Comparison of ENCODE assay signal across 8 cellular contexts in the genomic region with DNA sequence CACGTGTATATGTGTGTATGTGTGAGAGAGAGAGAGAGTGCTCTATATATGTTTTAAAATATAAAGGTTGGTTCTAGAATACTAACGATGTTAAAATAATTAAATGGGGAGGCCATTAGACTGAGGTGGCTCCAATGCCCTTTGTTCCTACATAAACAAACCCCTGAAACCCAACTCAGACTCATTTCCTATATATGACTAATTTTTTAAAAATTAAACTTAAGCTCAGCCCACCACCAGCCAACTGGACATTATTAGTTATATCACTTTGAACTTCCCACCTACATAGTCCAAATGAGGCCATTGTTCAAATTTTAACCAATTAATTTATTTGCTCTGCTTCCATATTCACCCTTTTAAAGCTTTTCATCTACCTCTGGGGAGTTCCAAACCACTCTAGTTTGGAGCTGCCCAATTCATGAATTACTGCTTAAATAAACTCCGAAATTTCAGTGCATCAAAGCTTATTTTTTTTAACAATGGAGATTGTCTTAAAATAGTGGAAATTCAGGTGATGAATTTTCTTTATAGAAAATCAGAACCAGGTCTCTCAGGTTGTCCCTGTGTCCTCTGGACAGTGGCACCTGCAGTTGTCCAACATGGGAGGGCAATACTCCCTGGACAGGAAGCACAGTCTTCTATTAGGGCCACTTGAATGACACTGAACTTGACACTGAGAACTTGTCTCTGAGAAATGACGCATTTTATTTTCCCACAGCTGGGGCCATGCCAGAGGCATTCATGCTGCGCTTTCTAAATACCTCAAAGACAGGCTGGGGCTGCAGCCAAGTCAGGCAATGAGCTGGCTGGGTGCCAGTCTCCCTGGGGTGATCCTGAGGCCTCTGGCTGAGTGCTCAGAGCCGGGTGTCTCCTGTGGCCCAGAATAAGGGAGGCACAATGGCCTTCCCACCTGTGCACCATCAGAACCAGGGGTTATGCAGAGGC.
A peak's percentile ranks its signal among the peaks of the same experiment; 100 is the strongest.
DNase-seq lines count a peak whose midpoint lies in the region; ATAC-seq, FAIRE-seq and TF ChIP-seq lines count a peak whose summit lies in the region.

No MANE protein-coding gene starts in this region.

- H3K9me3 ChIP-seq in endothelial cell of umbilical vein (replicated peaks; ENCODE audit: control insufficient read depth, insufficient read depth, low read length) (no peaks in the 10 kb centered on the region), HAP-1 (no peaks in the 10 kb centered on the region)

- no peak overlapping the region for H2AFZ ChIP-seq in endothelial cell of umbilical vein (ENCODE audit: low read depth, low read length)

- H3K36me3 ChIP-seq in endothelial cell of umbilical vein (ENCODE audit: control insufficient read depth in 2 of 2, extremely low read depth in 1 of 2, insufficient read depth in 2 of 2, low read length in 2 of 2) (no peaks in the 10 kb centered on the region), HAP-1 (replicated peaks) (no peaks in the 10 kb centered on the region)

- POLR2A ChIA-PET in endothelial cell of umbilical vein (lab: Charles Lee) = no interaction called here

- no peak overlapping the region for H3K4me2 ChIP-seq in endothelial cell of umbilical vein (ENCODE audit: insufficient read depth, low read length)

- H3K4me3 ChIP-seq in endothelial cell of umbilical vein (replicated peaks in 1 of 3; ENCODE audit: insufficient read depth in 1 of 3, low read depth in 1 of 3, low read length in 3 of 3) (no peak overlapping the region), HAP-1 (no peak overlapping the region)

- CTCF ChIA-PET in endothelial cell of umbilical vein (lab: Charles Lee) = no interaction called here

- TF ChIP-seq POLR2A in endothelial cell of umbilical vein (IDR thresholded peaks at IDR 0.05; ENCODE audit: low read depth, low read length) = no peak

- peak overlapping the region; percentile 19 for H3K27ac ChIP-seq in endothelial cell of umbilical vein (ENCODE audit: insufficient read depth, low read depth, low read length)

- DNase-seq in DMS153 treated with DMSO at 0.1 percent for 48 hours (lab: John Stamatoyannopoulos, UW; ENCODE audit: unreplicated experiment) (peak; percentile 94), NCI-H446 (lab: John Stamatoyannopoulos, UW) (peak; percentile 14 to 70), endothelial cell of umbilical vein (ENCODE audit: low read depth, low spot score) (peak; percentile 92), myocyte (ENCODE audit: low read depth) (peak; percentile 92), HAP-1 (ENCODE audit: low spot score in 2 of 2) (no peak), KBM-7 (no peak)
- no peak for DNase-seq in stimulated activated naive CD4-positive, alpha-beta T cell (lab: John Stamatoyannopoulos, UW)

- no peak for TF ChIP-seq CTCF in endothelial cell of umbilical vein (IDR thresholded peaks at IDR 0.05; ENCODE audit: extremely low read depth in 1 of 2, insufficient read depth in 1 of 2, low read depth in 1 of 2, low read length in 2 of 2)

- in situ Hi-C loops in HAP-1 (cut with MboI; ENCODE audit: low sequenced_read_pairs) (no loop called here), KBM-7 (cut with MboI; ENCODE audit: low pct_unique_long_range_greater_than_20kb, low sequenced_read_pairs) (no loop called here)

- intact Hi-C loops in endothelial cell of umbilical vein (cut with micrococcal nuclease) = loop anchor here (1.0 to 5.0 kb wide), 3 partner anchors 48 to 621 kb away; no protein-coding TSS in a partner anchor

- H3K9me1 ChIP-seq in endothelial cell of umbilical vein (replicated peaks; ENCODE audit: control insufficient read depth, extremely low read depth, insufficient read depth, low read length) = no peaks in the 10 kb centered on the region

- H3K9ac ChIP-seq in endothelial cell of umbilical vein (replicated peaks; ENCODE audit: extremely low read depth, insufficient read depth, low read length) = no peak overlapping the region

- no peaks in the 10 kb centered on the region for H4K20me1 ChIP-seq in endothelial cell of umbilical vein (replicated peaks; ENCODE audit: control insufficient read depth, extremely low read depth, insufficient read depth, low read length)

- no peak for ATAC-seq in GM18870 (IDR thresholded peaks at IDR 0.05; ENCODE audit: unreplicated experiment)

- dilution Hi-C loops in endothelial cell of umbilical vein (cut with MboI; ENCODE audit: extremely low pct_ligation_motif_present, low sequenced_read_pairs) = no loop called here

- H3K4me1 ChIP-seq in endothelial cell of umbilical vein (ENCODE audit: control insufficient read depth, extremely low read depth, insufficient read depth, low read length) (peaks cover 22% of the 10 kb centered on the region), HAP-1 (no peaks in the 10 kb centered on the region)

- peak; percentile 79 for FAIRE-seq in endothelial cell of umbilical vein (lab: Jason Lieb, UNC)

- H3K27me3 ChIP-seq in endothelial cell of umbilical vein (ENCODE audit: control insufficient read depth in 2 of 2, insufficient read depth in 2 of 2, low read length in 2 of 2) (peaks cover 0 to 2% of the 10 kb centered on the region in 2 experiments), HAP-1 (ENCODE audit: low read depth) (no peaks in the 10 kb centered on the region)

- no peaks in the 10 kb centered on the region for H3K79me2 ChIP-seq in endothelial cell of umbilical vein (ENCODE audit: control insufficient read depth, insufficient read depth, low read length)

- no TSS peak for BruUV-seq in endothelial cell of umbilical vein (replicated peaks; lab: Mats Ljungman, UMichigan)

TF ChIP-seq in endothelial cell of umbilical vein, 7 proteins besides CTCF, POLR2A, EP300 and RAD21:
- no peak for TF ChIP-seq GATA2 (IDR thresholded peaks at IDR 0.05; ENCODE audit: insufficient read depth, insufficient read length, low read depth, low read length)
- TF ChIP-seq FOS (IDR thresholded peaks at IDR 0.05; ENCODE audit: borderline replicate concordance, insufficient read depth, low read length) = peak; percentile 63

Comparison
In these comparisons a context has a peak if more than half of its experiments do, and no peak if none do; other contexts are left out.
1. DNase-seq: peak in DMS153 treated with DMSO at 0.1 percent for 48 hours (single experiment), NCI-H446 (2 of 2), endothelial cell of umbilical vein (single experiment) and myocyte (single experiment); none in stimulated activated naive CD4-positive, alpha-beta T cell (0 of 6), HAP-1 (0 of 2) and KBM-7 (single experiment).